ENCODE assay signal across 15 cellular contexts in the genomic region with DNA sequence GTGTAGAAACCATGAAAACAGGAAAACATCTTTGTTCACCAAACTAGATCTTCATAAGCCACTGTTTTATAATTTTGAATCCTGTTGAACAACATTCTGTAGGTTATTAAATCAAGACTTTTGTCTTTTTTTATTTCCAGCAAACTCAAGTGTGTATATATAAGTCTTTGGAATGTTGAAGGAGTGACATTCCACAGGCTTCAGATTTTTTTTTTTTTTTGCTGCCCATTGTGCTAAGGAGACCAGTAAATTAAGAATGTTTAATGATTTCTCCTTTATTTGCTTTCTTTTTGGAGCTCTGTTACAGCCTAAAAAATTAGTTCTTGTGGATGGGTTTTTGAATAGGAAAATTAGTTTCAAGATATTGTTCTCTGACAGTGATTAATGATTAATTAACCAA.
A peak's percentile ranks its signal among the peaks of the same experiment; 100 is the strongest.
DNase-seq lines count a peak whose midpoint lies in the region; ATAC-seq, FAIRE-seq and TF ChIP-seq lines count a peak whose summit lies in the region.
"Had no signal": no experiment of that assay in that cellular context is flagged by ENCODE, and none has a peak within 500 bp of the region (broad histone marks: within the 10 kb centered on the region; RNA-seq: fewer than 3 reads in every experiment).

No MANE protein-coding gene starts in this region.

- H3K23ac ChIP-seq in IMR-90 (ENCODE audit: low read depth, low read length): no peak overlapping the region

- H3K9me3 ChIP-seq in IMR-90 (ENCODE audit: control insufficient read depth, insufficient read depth, low read length) (no peaks in the 10 kb centered on the region), left lung (no peaks in the 10 kb centered on the region), thoracic aorta (no peaks in the 10 kb centered on the region)

- intact Hi-C loops in IMR-90 (cut with micrococcal nuclease) (no loop called here), left lung (cut with DNase I) (no loop called here)
- intact Hi-C loops in activated T-helper 1 cell treated with anti-CD3 and anti-CD28 coated beads, Interleukin-12 subunit alpha, Interleukin-12 subunit beta, Interleukin-2, Interleukin-4 antibody, amounts not matched to agents 30 ng/mL and 10 ng/mL and 1 ng/mL, durations not matched to agents 14 hours and 24 hours and 36 hours (cut with micrococcal nuclease): no loop called here

- peak overlapping the region; percentile 21; the same call in 1 of the 2 replicates for H3K18ac ChIP-seq in IMR-90 (ENCODE audit: low read depth, low read length)

- CTCF ChIA-PET in IMR-90 (lab: Yijun Ruan, JAX): interaction anchor here (0.6 to 1.1 kb wide), 2 partner anchors 14 to 28 kb away, joined by 3 read pairs; no protein-coding TSS in a partner anchor

- BruUV-seq in IMR-90 (replicated peaks; lab: Mats Ljungman, UMichigan): no TSS peak

- no peaks in the 10 kb centered on the region for H3K27me3 Mint-ChIP-seq in chondrocyte (ENCODE audit: low read depth)
- H3K27me3 Mint-ChIP-seq in activated T-helper 1 cell treated with anti-CD3 and anti-CD28 coated beads, Interleukin-12 subunit alpha, Interleukin-12 subunit beta, Interleukin-2, Interleukin-4 antibody, amounts not matched to agents 30 ng/mL and 10 ng/mL and 1 ng/mL, durations not matched to agents 14 hours and 24 hours and 36 hours (ENCODE audit: insufficient read depth): no peaks in the 10 kb centered on the region
- H3K27me3 Mint-ChIP-seq: central memory CD8-positive, alpha-beta T cell; effector memory CD8-positive, alpha-beta T cell; naive thymus-derived CD8-positive, alpha-beta T cell had no signal

- H2AFZ ChIP-seq in IMR-90 (replicated peaks; ENCODE audit: low read length, poor library complexity): no peak overlapping the region

- H3K36me3 ChIP-seq in IMR-90 (ENCODE audit: control insufficient read depth, insufficient read depth, low read length) (no peaks in the 10 kb centered on the region), left lung (no peaks in the 10 kb centered on the region), thoracic aorta (no peaks in the 10 kb centered on the region)

- ATAC-seq in IMR-90 (ENCODE audit: low read depth) (peak; percentile 40; the same call in 1 of the 2 replicates), left lung (peak; percentile 82), thoracic aorta (ENCODE audit: insufficient number of reproducible peaks, low FRiP score, low read depth) (no peak)
- ATAC-seq: effector memory CD8-positive, alpha-beta T cell; naive thymus-derived CD8-positive, alpha-beta T cell; stimulated activated naive CD8-positive, alpha-beta T cell treated with anti-CD3 and anti-CD28 coated beads, Interleukin-15, Interleukin-2, amounts not matched to agents 100 U/mL and 50 U/mL, for 24 hours; WTC11 had no signal

- peaks cover 38% of the 10 kb centered on the region for H3K4me1 Mint-ChIP-seq in chondrocyte (ENCODE audit: low read depth)
- H3K4me1 Mint-ChIP-seq in activated T-helper 1 cell treated with anti-CD3 and anti-CD28 coated beads, Interleukin-12 subunit alpha, Interleukin-12 subunit beta, Interleukin-2, Interleukin-4 antibody, amounts not matched to agents 30 ng/mL and 10 ng/mL and 1 ng/mL, durations not matched to agents 14 hours and 24 hours and 36 hours (ENCODE audit: low read depth): no peaks in the 10 kb centered on the region
- H3K4me1 Mint-ChIP-seq: central memory CD8-positive, alpha-beta T cell; naive thymus-derived CD8-positive, alpha-beta T cell; WTC11 had no signal

- no peak overlapping the region for H3K14ac ChIP-seq in IMR-90 (replicated peaks; ENCODE audit: low read depth, low read length)

- peak overlapping the region; percentile 46 for H2BK5ac ChIP-seq in IMR-90 (ENCODE audit: low read depth, low read length, poor library complexity, severe bottlenecking)

- no peak for DNase-seq in IMR-90
- DNase-seq in chondrocyte (ENCODE audit: low spot score): no peak
- no peak for DNase-seq in left lung
- no peak for DNase-seq in thoracic aorta (ENCODE audit: low spot score)
- DNase-seq in RKO (ENCODE audit: low spot score): no peak
- DNase-seq in activated T-helper 1 cell treated with anti-CD3 and anti-CD28 coated beads, Interleukin-12 subunit alpha, Interleukin-12 subunit beta, Interleukin-2, Interleukin-4 antibody, amounts not matched to agents 30 ng/mL and 10 ng/mL and 1 ng/mL, durations not matched to agents 14 hours and 24 hours and 36 hours (ENCODE audit: low spot score): no peak
- no peak for DNase-seq in RCC 7860 (ENCODE audit: low spot score)
- DNase-seq: effector memory CD8-positive, alpha-beta T cell; foreskin melanocyte; Kasumi-1; naive thymus-derived CD8-positive, alpha-beta T cell; RPMI8226; stimulated activated naive CD8-positive, alpha-beta T cell treated with anti-CD3 and anti-CD28 coated beads, Interleukin-15, Interleukin-2, amounts not matched to agents 100 U/mL and 50 U/mL, for 24 hours had no signal

- no peak for FAIRE-seq in RCC 7860 (lab: Jason Lieb, UNC)

- no peak overlapping the region for H2BK15ac ChIP-seq in IMR-90 (ENCODE audit: low read depth, low read length)

- dilution Hi-C loops in IMR-90 (cut with HindIII; ENCODE audit: low sequenced_read_pairs, unreplicated experiment): no loop called here

- H3K27me3 ChIP-seq in IMR-90 (ENCODE audit: control insufficient read depth, insufficient read depth, low read length) (no peaks in the 10 kb centered on the region), left lung (no peaks in the 10 kb centered on the region), thoracic aorta (replicated peaks; ENCODE audit: insufficient read depth) (no peaks in the 10 kb centered on the region)

- no peaks in the 10 kb centered on the region; the same call in none of the 2 replicates for H3K9me1 ChIP-seq in IMR-90 (ENCODE audit: insufficient read depth, low read length)

- H3K27ac ChIP-seq in IMR-90 (ENCODE audit: insufficient read depth, low read length): no peak overlapping the region; the same call in 1 of the 2 replicates
- H3K27ac ChIP-seq in left lung: peak overlapping the region; percentile 59 to 71
- H3K27ac ChIP-seq in thoracic aorta: no peak overlapping the region

- in situ Hi-C loops in IMR-90 (cut with MboI; ENCODE audit: low sequenced_read_pairs): no loop called here

- peaks cover 18 to 36% of the 10 kb centered on the region in 2 experiments for H3K79me1 ChIP-seq in IMR-90 (ENCODE audit: low read depth in 1 of 2, low read length in 2 of 2)

- no peak overlapping the region for H2AK9ac ChIP-seq in IMR-90 (replicated peaks; ENCODE audit: low read depth, low read length, poor library complexity)

- peaks cover 9% of the 10 kb centered on the region for H3K36me3 Mint-ChIP-seq in chondrocyte (ENCODE audit: low read depth)
- no peaks in the 10 kb centered on the region for H3K36me3 Mint-ChIP-seq in activated T-helper 1 cell treated with anti-CD3 and anti-CD28 coated beads, Interleukin-12 subunit alpha, Interleukin-12 subunit beta, Interleukin-2, Interleukin-4 antibody, amounts not matched to agents 30 ng/mL and 10 ng/mL and 1 ng/mL, durations not matched to agents 14 hours and 24 hours and 36 hours (ENCODE audit: low read depth)

- no peak overlapping the region for H2BK120ac ChIP-seq in IMR-90 (ENCODE audit: low read depth, low read length)

- H3K4ac ChIP-seq in IMR-90 (ENCODE audit: low read depth, low read length): no peak overlapping the region

- H3K9ac ChIP-seq in IMR-90 (ENCODE audit: low read depth, low read length): no peak overlapping the region

- H3K9me3 Mint-ChIP-seq in chondrocyte (ENCODE audit: low read depth): no peaks in the 10 kb centered on the region
- no peaks in the 10 kb centered on the region for H3K9me3 Mint-ChIP-seq in activated T-helper 1 cell treated with anti-CD3 and anti-CD28 coated beads, Interleukin-12 subunit alpha, Interleukin-12 subunit beta, Interleukin-2, Interleukin-4 antibody, amounts not matched to agents 30 ng/mL and 10 ng/mL and 1 ng/mL, durations not matched to agents 14 hours and 24 hours and 36 hours
- H3K9me3 Mint-ChIP-seq: central memory CD8-positive, alpha-beta T cell; effector memory CD8-positive, alpha-beta T cell had no signal

- H4K20me1 ChIP-seq in IMR-90 (ENCODE audit: insufficient read depth, low read length): peaks cover 32% of the 10 kb centered on the region; the same call in 1 of the 2 replicates

- H3K4me2 ChIP-seq in IMR-90 (ENCODE audit: low read depth, low read length): peak overlapping the region; percentile 33; the same call in 1 of the 2 replicates

- no peak for TF ChIP-seq POLR2A in IMR-90 (IDR thresholded peaks at IDR 0.05; ENCODE audit: low read depth, low read length)

- H4K5ac ChIP-seq in IMR-90 (ENCODE audit: low read depth, low read length): no peak overlapping the region

- H3K56ac ChIP-seq in IMR-90 (ENCODE audit: extremely low read depth, insufficient read depth, low read length): no peak overlapping the region

- peaks cover 8% of the 10 kb centered on the region for H3K4me1 ChIP-seq in IMR-90 (ENCODE audit: control insufficient read depth, insufficient read depth, low read length)
- peaks cover 3 to 4% of the 10 kb centered on the region in 2 donors for H3K4me1 ChIP-seq in left lung
- peaks cover 0 to 21% of the 10 kb centered on the region in 2 donors for H3K4me1 ChIP-seq in thoracic aorta (ENCODE audit: control insufficient read depth in 1 of 2, low read depth in 2 of 2)

- H2AK5ac ChIP-seq in IMR-90 (ENCODE audit: low read depth, low read length): no peak overlapping the region

- TF ChIP-seq CTCF in IMR-90 (conservative IDR thresholded peaks at IDR 0.05; ENCODE audit: low read depth, low read length): no peak
- no peak for TF ChIP-seq CTCF in chondrocyte (IDR thresholded peaks at IDR 0.05)
- no peak for TF ChIP-seq CTCF in left lung (IDR thresholded peaks at IDR 0.05)
- no peak for TF ChIP-seq CTCF in thoracic aorta (IDR thresholded peaks at IDR 0.05)

- no peak overlapping the region for H4K91ac ChIP-seq in IMR-90 (ENCODE audit: insufficient read depth, low read depth, low read length)

- no peak overlapping the region for H2BK20ac ChIP-seq in IMR-90 (ENCODE audit: low read depth, low read length)

- no peak overlapping the region for H3K4me3 ChIP-seq in IMR-90 (ENCODE audit: insufficient read depth, low read depth, low read length)
- no peak overlapping the region for H3K4me3 ChIP-seq in left lung
- H3K4me3 ChIP-seq in thoracic aorta: peak overlapping the region; percentile 15

- POLR2A ChIA-PET in IMR-90 (lab: Charles Lee; ENCODE audit: unreplicated experiment): no interaction called here

- peak overlapping the region; percentile 69 for H3K27ac Mint-ChIP-seq in chondrocyte (ENCODE audit: unreplicated experiment)
- no peak overlapping the region for H3K27ac Mint-ChIP-seq in activated T-helper 1 cell treated with anti-CD3 and anti-CD28 coated beads, Interleukin-12 subunit alpha, Interleukin-12 subunit beta, Interleukin-2, Interleukin-4 antibody, amounts not matched to agents 30 ng/mL and 10 ng/mL and 1 ng/mL, durations not matched to agents 14 hours and 24 hours and 36 hours
- H3K27ac Mint-ChIP-seq: effector memory CD8-positive, alpha-beta T cell; naive thymus-derived CD8-positive, alpha-beta T cell; WTC11 had no signal

- H3K4me3 Mint-ChIP-seq in chondrocyte (ENCODE audit: unreplicated experiment): peak overlapping the region; percentile 28
- H3K4me3 Mint-ChIP-seq in activated T-helper 1 cell treated with anti-CD3 and anti-CD28 coated beads, Interleukin-12 subunit alpha, Interleukin-12 subunit beta, Interleukin-2, Interleukin-4 antibody, amounts not matched to agents 30 ng/mL and 10 ng/mL and 1 ng/mL, durations not matched to agents 14 hours and 24 hours and 36 hours: no peak overlapping the region
- H3K4me3 Mint-ChIP-seq: central memory CD8-positive, alpha-beta T cell; effector memory CD8-positive, alpha-beta T cell; naive thymus-derived CD8-positive, alpha-beta T cell; WTC11 had no signal

- no peak for TF ChIP-seq RAD21 in IMR-90 (IDR thresholded peaks at IDR 0.05; ENCODE audit: low read length)

- no peak overlapping the region; a peak in 1 of 4 replicates for H4K8ac ChIP-seq in IMR-90 (ENCODE audit: low read depth in 2 of 2, low read length in 2 of 2)

Comparison
In these comparisons a context has a peak if more than half of its experiments do, and no peak if none do; other contexts are left out.
1. H3K27ac ChIP-seq: peak in left lung (2 of 2); none in IMR-90 (single experiment) and thoracic aorta (0 of 2).